In the genomic region with DNA sequence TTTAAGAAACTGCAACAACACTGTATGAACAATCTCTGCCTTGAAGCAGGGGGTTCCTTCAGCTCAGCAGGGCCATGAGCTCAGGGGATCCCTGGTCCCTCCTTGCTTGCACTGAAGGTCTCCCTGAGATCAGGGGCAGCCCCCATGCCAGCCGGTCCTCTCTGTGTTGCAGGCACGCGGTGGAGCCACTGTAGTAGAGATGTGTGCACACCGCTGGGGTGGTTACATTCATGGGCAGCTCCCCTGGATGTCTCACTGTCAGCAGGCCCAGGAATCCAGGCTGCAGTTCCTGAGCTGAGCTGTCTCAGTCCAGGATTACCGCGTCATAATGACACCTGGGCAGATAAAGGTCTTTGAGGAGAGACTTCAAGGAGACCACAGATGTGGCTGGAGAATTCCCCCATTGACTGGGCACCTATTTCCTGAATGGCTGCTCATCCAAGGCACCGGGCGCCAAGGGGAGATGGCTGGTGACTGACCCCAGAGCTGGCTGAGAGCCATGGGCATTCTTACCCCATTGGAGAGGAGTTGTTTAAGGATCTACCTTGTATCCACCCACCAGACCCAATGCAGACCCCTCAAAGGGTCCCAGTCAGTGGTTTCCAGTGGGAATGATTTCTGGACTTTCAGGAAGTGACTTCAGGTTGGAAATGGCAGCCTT, we compare ENCODE assay signal across 17 cellular contexts. TPM values are rescaled to one million over a fixed set of nuclear protein-coding genes. Genes with fewer than 3 reads are reported as not detected.
DNase-seq lines count a peak whose midpoint lies in the region; ATAC-seq, FAIRE-seq and TF ChIP-seq lines count a peak whose summit lies in the region.
"Had no signal": no experiment of that assay in that cellular context is flagged by ENCODE, and none has a peak within 500 bp of the region (broad histone marks: within the 10 kb centered on the region; RNA-seq: fewer than 3 reads in every experiment).

No MANE protein-coding gene starts in this region.

- H3K9ac ChIP-seq in H1 (replicated peaks in 1 of 4; ENCODE audit: extremely low read depth in 1 of 4, low read depth in 3 of 4, low read length in 3 of 4): no peak overlapping the region

- H2BK15ac ChIP-seq in H1 (ENCODE audit: low read length): 0 out of 2 replicates have a peak overlapping the region, but pooled peaks have one; percentile 47

- no peak overlapping the region for H3K23ac ChIP-seq in H1 (ENCODE audit: insufficient read length)

- H3K79me1 ChIP-seq in H1 (ENCODE audit: low read depth, low read length): no peaks in the 10 kb centered on the region

- H2AK5ac ChIP-seq in H1 (ENCODE audit: low read depth, low read length): no peak overlapping the region

- H4K20me1 ChIP-seq in H1 (replicated peaks in 1 of 2; ENCODE audit: control insufficient read depth in 1 of 2, insufficient read depth in 2 of 2, low read length in 2 of 2): no peaks in the 10 kb centered on the region

- H3K27ac ChIP-seq in RWPE2 (ENCODE audit: poor library complexity, severe bottlenecking): no peak overlapping the region
- no peak overlapping the region for H3K27ac ChIP-seq in H1 (ENCODE audit: low read depth, low read length)

- no peak overlapping the region for H3K14ac ChIP-seq in H1 (ENCODE audit: insufficient read length)

- CTCF ChIA-PET in H1 (lab: Charles Lee; ENCODE audit: partially characterized antibody): interaction anchor here (0.6 to 1.6 kb wide), 2 partner anchors 13 to 172 kb away, joined by 3 read pairs; no protein-coding TSS in a partner anchor

- no peaks in the 10 kb centered on the region for H3K36me3 ChIP-seq in RWPE2 (ENCODE audit: low read depth)
- H3K36me3 ChIP-seq in H1 (ENCODE audit: control insufficient read depth in 2 of 4, insufficient read depth in 4 of 4, low read length in 3 of 4): no peaks in the 10 kb centered on the region

- no peaks in the 10 kb centered on the region for H3K79me2 ChIP-seq in H1 (ENCODE audit: control insufficient read depth in 1 of 2, insufficient read depth in 2 of 2, low read length in 2 of 2)

- no peak for TF ChIP-seq EP300 in H1 (IDR thresholded peaks at IDR 0.05; ENCODE audit: borderline replicate concordance in 1 of 2, low read depth in 2 of 2, low read length in 2 of 2)

- H3K4me3 ChIP-seq in RWPE2 (ENCODE audit: severe bottlenecking) (no peak overlapping the region), H1 (ENCODE audit: extremely low read depth in 1 of 4, insufficient read depth in 2 of 4, low read depth in 3 of 4, low read length in 4 of 4) (no peak overlapping the region)

- POLR2A ChIA-PET in H1 (lab: Charles Lee; ENCODE audit: partially characterized antibody): interaction anchor here (0.7 to 2.8 kb wide), 2 partner anchors 8 to 10 kb away, joined by 3 to 21 read pairs; no protein-coding TSS in a partner anchor

- H4K91ac ChIP-seq in H1 (replicated peaks; ENCODE audit: insufficient read length, low read length): no peak overlapping the region

- H2AFZ ChIP-seq in H1 (ENCODE audit: low read length): no peak overlapping the region

- TF ChIP-seq CTCF in RWPE2 (IDR thresholded peaks at IDR 0.05; ENCODE audit: poor library complexity, severe bottlenecking) (no peak), H1 (IDR thresholded peaks at IDR 0.05; ENCODE audit: control extremely low read depth in 1 of 3, insufficient read depth in 1 of 3, low read depth in 1 of 3, low read length in 3 of 3) (no peak), GM20000 (IDR thresholded peaks at IDR 0.05; ENCODE audit: extremely low read depth, missing control alignments) (no peak)

- no peak overlapping the region for H3K4ac ChIP-seq in H1 (replicated peaks; ENCODE audit: insufficient read length, low read depth, low read length)

- no peak for TF ChIP-seq POLR2A in H1 (IDR thresholded peaks at IDR 0.05; ENCODE audit: control extremely low read depth in 1 of 2, low read depth in 2 of 2, low read length in 2 of 2)

- H2BK120ac ChIP-seq in H1 (replicated peaks; ENCODE audit: low read depth, low read length): no peak overlapping the region

- H4K8ac ChIP-seq in H1 (ENCODE audit: extremely low read depth, insufficient read depth, low read length): no peak overlapping the region

- H2BK12ac ChIP-seq in H1 (ENCODE audit: low read depth, low read length): no peak overlapping the region

- peak; percentile 58 for DNase-seq in activated effector memory CD4-positive, alpha-beta T cell treated with anti-CD3 and anti-CD28 coated beads, Interleukin-2, amount 50 U/mL, for 16 hours
- DNase-seq in activated effector memory CD4-positive, alpha-beta T cell treated with Interleukin-2 at 50 U/mL for 16 hours: no peak
- DNase-seq in RWPE2 (ENCODE audit: low spot score) (peak; percentile 70), H1 (ENCODE audit: low read depth in 1 of 2, low spot score in 2 of 2) (no peak), NCI-H69 (lab: John Stamatoyannopoulos, UW) (no peak), GM20000 (ENCODE audit: low spot score) (no peak)
- no peak for DNase-seq in stimulated activated naive CD8-positive, alpha-beta T cell treated with anti-CD3 and anti-CD28 coated beads, Interleukin-15, Interleukin-2, amounts not matched to agents 100 U/mL and 50 U/mL, for 24 hours
- DNase-seq: DMS53, HCEC 1CT, NCI-H1105, NCI-H1694 treated with DMSO at 0.1 percent for 48 hours, NCI-H2107, NCI-H226, NCI-H526, OCI-M1, RPMI8226 had no signal

- H3K27me3 ChIP-seq in RWPE2 (ENCODE audit: insufficient read depth, poor library complexity, severe bottlenecking) (no peaks in the 10 kb centered on the region), H1 (replicated peaks in 1 of 4; ENCODE audit: control insufficient read depth in 3 of 4, extremely low read depth in 1 of 4, insufficient read depth in 3 of 4, low read length in 3 of 4) (no peaks in the 10 kb centered on the region)

- no peak overlapping the region for H2BK5ac ChIP-seq in H1 (ENCODE audit: low read depth, low read length)

- H2BK20ac ChIP-seq in H1 (ENCODE audit: low read length): no peak overlapping the region; the same call in 1 of the 2 replicates

- no peak for FAIRE-seq in H1 (lab: Jason Lieb, UNC)
- FAIRE-seq: GM19239 had no signal

- H3K4me1 ChIP-seq in RWPE2 (ENCODE audit: insufficient read depth, poor library complexity, severe bottlenecking) (no peaks in the 10 kb centered on the region), H1 (replicated peaks in 1 of 4; ENCODE audit: control insufficient read depth in 3 of 4, insufficient read depth in 4 of 4, low read length in 3 of 4) (peaks cover 4 to 9% (median 7%) of the 10 kb centered on the region in 4 experiments; a peak in 6 of 7 replicates)

- ATAC-seq in RWPE2 (ENCODE audit: low read depth): no peak
- ATAC-seq in stimulated activated naive CD8-positive, alpha-beta T cell treated with anti-CD3 and anti-CD28 coated beads, Interleukin-15, Interleukin-2, amounts not matched to agents 100 U/mL and 50 U/mL, for 24 hours: peak; percentile 29

- no peaks in the 10 kb centered on the region for H3K23me2 ChIP-seq in H1 (ENCODE audit: low read depth, low read length)

- no peak overlapping the region for H3K4me2 ChIP-seq in H1 (ENCODE audit: insufficient read depth in 1 of 2, low read depth in 2 of 2, low read length in 2 of 2)

- no peak overlapping the region for H3K18ac ChIP-seq in H1 (ENCODE audit: extremely low read depth, low read length)

- WGBS in H1 (ENCODE audit: extremely low coverage in 1 of 2, insufficient coverage in 1 of 2, insufficient read length in 1 of 2, insufficient replicate concordance in 2 of 2, low coverage in 1 of 2, low lambda C conversion rate in 2 of 2, missing lambda C conversion rate in 1 of 2), 2 experiments: 91% methylated on average over 8 of the region's 8 CpGs; no CpG with 5 or more reads in 1 of the 2 experiments

- no peak for TF ChIP-seq RAD21 in H1 (IDR thresholded peaks at IDR 0.05 in 1 of 2, conservative IDR thresholded peaks at IDR 0.05 in 1 of 2; ENCODE audit: low read depth in 2 of 2, low read length in 2 of 2)

- H3K9me3 ChIP-seq in RWPE2 (ENCODE audit: severe bottlenecking): peaks cover 9% of the 10 kb centered on the region
- H3K9me3 ChIP-seq in H1 (ENCODE audit: insufficient read depth in 2 of 2, low read depth in 1 of 2, low read length in 1 of 2): peaks cover 1 to 2% of the 10 kb centered on the region in 2 experiments; a peak in 1 of 4 replicates

- H3K56ac ChIP-seq in H1 (replicated peaks; ENCODE audit: insufficient read length, low read depth, low read length): no peak overlapping the region

- no peak overlapping the region for H4K5ac ChIP-seq in H1 (ENCODE audit: insufficient read length, low read depth, low read length)

TF ChIP-seq in H1, 55 proteins besides CTCF, POLR2A, EP300 and RAD21 (continues in another document):
- TF ChIP-seq NANOG (IDR thresholded peaks at IDR 0.05; ENCODE audit: insufficient read depth, low read depth, low read length, poor library complexity, severe bottlenecking) (no peak), ASH2L (IDR thresholded peaks at IDR 0.05; ENCODE audit: low read length) (no peak), KDM1A (IDR thresholded peaks at IDR 0.05; ENCODE audit: borderline replicate concordance, low read length) (no peak), CHD1 (IDR thresholded peaks at IDR 0.05; ENCODE audit: low read depth, low read length) (no peak), JUN (IDR thresholded peaks at IDR 0.05; ENCODE audit: low read depth, low read length) (no peak), SIRT6 (IDR thresholded peaks at IDR 0.05; ENCODE audit: low read length) (no peak), SIX5 (IDR thresholded peaks at IDR 0.05; ENCODE audit: low read depth, low read length) (no peak), YY1 (IDR thresholded peaks at IDR 0.05; ENCODE audit: low read depth, low read length) (no peak), GABPA (IDR thresholded peaks at IDR 0.05; ENCODE audit: borderline replicate concordance, insufficient read depth, low read length) (no peak), BRCA1 (IDR thresholded peaks at IDR 0.05; ENCODE audit: low read depth, low read length) (no peak), POLR2AphosphoS5 (IDR thresholded peaks at IDR 0.05; ENCODE audit: low read depth, low read length) (no peak), GTF2F1 (IDR thresholded peaks at IDR 0.05; ENCODE audit: borderline replicate concordance, low read depth, low read length) (no peak), CHD2 (IDR thresholded peaks at IDR 0.05; ENCODE audit: low read length) (no peak), BCL11A (IDR thresholded peaks at IDR 0.05; ENCODE audit: low read depth in 2 of 2, low read length in 2 of 2) (no peak), SP4 (IDR thresholded peaks at IDR 0.05; ENCODE audit: low read length) (no peak), EZH2 (IDR thresholded peaks at IDR 0.05; ENCODE audit: low read depth, low read length, severe bottlenecking) (no peak)

RNA-seq across cellular contexts. Expression of a gene that starts 10.4 kb away (rescaled TPM):
- total RNA-seq in H1 (2021; fragmentation: NEBNext Ultra II Directional; extraction: Animal tissue kit (Norgen Biotek cat#: 25700)): 32.4 and 33.4 TPM in 2 replicates
- 15.7 and 18.3 TPM in 2 replicates for polyA plus RNA-seq in H1 (2011; rRNA removed)
- polyA plus RNA-seq in H1 (2011; cell fraction: cytosol; rRNA removed): 16.2 TPM
- 17.3 TPM for polyA plus RNA-seq in H1 (2011; cell fraction: nucleus; rRNA removed)
- polyA plus RNA-seq in H1 (2012, experiment 1 of 2): 21.5 to 39.3 TPM (median 24.4 TPM) in 4 replicates
- polyA plus RNA-seq in H1 (2012, experiment 2 of 2): 13.0 TPM
- 34.5 TPM for polyA plus RNA-seq in H1 (2013, experiment 1 of 2)
- polyA plus RNA-seq in H1 (2013, experiment 2 of 2): 37.8 TPM
- 15.4 and 21.4 TPM in 2 replicates for polyA minus RNA-seq in H1 (2011; rRNA and poly(A)+ RNA removed)
- 21.7 TPM for polyA minus RNA-seq in H1 (2011; cell fraction: cytosol; rRNA and poly(A)+ RNA removed)
- polyA minus RNA-seq in H1 (2011; cell fraction: nucleus; rRNA and poly(A)+ RNA removed): 10.9 TPM

Comparison
In these comparisons a context has a peak if more than half of its experiments do, and no peak if none do; other contexts are left out.
1. DNase-seq: peak in activated effector memory CD4-positive, alpha-beta T cell treated with anti-CD3 and anti-CD28 coated beads, Interleukin-2, amount 50 U/mL, for 16 hours (single experiment) and RWPE2 (single experiment); none in activated effector memory CD4-positive, alpha-beta T cell treated with Interleukin-2 at 50 U/mL for 16 hours (single experiment), H1 (0 of 2), stimulated activated naive CD8-positive, alpha-beta T cell treated with anti-CD3 and anti-CD28 coated beads, Interleukin-15, Interleukin-2, amounts not matched to agents 100 U/mL and 50 U/mL, for 24 hours (single experiment), NCI-H69 (single experiment) and GM20000 (single experiment).